ENCODE assay signal across 3 cellular contexts in genomic region chr3:192563417-192563816, GRCh38.
TF ChIP-seq lines count a peak whose summit lies in the region.

No MANE protein-coding gene starts in this region.

TF ChIP-seq in HepG2, 621 proteins besides CTCF, POLR2A, EP300 and RAD21 (continues in another document):
- TF ChIP-seq ZNF432 (CRISPR knock-in tag; IDR thresholded peaks at IDR 0.05; ENCODE audit: borderline replicate concordance): no peak
- TF ChIP-seq TFE3 (CRISPR knock-in tag; IDR thresholded peaks at IDR 0.05): no peak
- no peak for TF ChIP-seq DMAP1 (CRISPR knock-in tag; IDR thresholded peaks at IDR 0.05)
- no peak for TF ChIP-seq SNAPC4 (CRISPR knock-in tag; IDR thresholded peaks at IDR 0.05)
- no peak for TF ChIP-seq ATF6 (CRISPR knock-in tag; conservative IDR thresholded peaks at IDR 0.05)

TF ChIP-seq in A549, 52 proteins besides CTCF, POLR2A, EP300 and RAD21:
- TF ChIP-seq MAFK (IDR thresholded peaks at IDR 0.05; ENCODE audit: partially characterized antibody): peak; percentile 24
- TF ChIP-seq EHMT2 (IDR thresholded peaks at IDR 0.05; ENCODE audit: low read depth): no peak
TF ChIP-seq in A549: peak in this region for 1.

TF ChIP-seq in IMR-90, 13 proteins besides CTCF, POLR2A, EP300 and RAD21:
- TF ChIP-seq ELK1 (IDR thresholded peaks at IDR 0.05; ENCODE audit: borderline replicate concordance, low read depth, low read length): no peak
- TF ChIP-seq RFX5 (IDR thresholded peaks at IDR 0.05; ENCODE audit: low read depth, low read length): no peak
- peak; percentile 57 for TF ChIP-seq MAFK (IDR thresholded peaks at IDR 0.05; ENCODE audit: low read depth, low read length)
